In the genomic region with DNA sequence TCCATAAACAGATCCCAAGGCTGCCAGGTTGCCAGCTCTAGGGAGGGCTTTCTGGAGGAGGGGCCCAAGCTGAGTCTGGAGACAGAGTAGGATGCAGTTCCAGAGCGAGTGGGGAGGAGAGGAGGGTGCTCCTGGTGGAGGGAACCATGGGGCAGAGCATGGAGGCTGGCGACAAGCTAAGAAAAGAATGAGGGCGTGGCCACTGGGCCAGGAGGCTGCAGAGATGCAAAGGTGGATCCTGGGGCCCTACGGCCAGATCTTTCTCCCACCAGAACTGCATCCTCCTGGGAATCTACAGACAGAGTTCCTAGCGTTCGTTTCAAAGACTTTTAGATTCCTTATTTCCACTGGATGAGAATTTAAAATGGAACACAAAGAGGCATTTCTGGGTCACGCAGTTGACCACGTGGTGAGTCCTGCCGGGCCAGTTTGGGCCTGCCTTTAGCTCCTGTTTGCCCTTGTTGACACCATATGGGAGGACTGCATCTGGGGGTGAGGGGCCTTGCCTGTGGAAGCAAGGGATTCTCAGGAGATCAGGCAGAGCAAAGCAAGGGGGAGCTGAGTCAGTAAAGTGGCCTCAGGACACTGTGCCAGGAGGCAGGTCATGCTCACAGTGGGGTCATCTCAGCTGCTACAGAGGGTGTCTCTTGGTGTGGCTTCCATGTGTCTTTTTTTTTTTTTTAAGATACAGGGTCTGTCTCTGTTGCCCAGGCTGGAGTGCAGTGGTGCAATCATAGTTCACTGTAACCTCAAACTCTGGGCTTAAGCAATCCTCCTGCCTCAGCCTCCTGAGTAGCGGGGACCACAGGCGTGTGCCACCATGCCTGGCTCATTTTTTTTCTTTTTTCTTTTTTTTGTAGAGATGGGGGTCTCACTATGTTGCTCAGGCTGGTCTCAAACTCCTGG, we compare ENCODE assay signal across 1 cellular context.
TF ChIP-seq lines count a peak whose summit lies in the region.

No MANE protein-coding gene starts in this region.

TF ChIP-seq in IMR-90, 13 proteins besides CTCF, POLR2A, EP300 and RAD21 (continued from another document):
- TF ChIP-seq MAZ (IDR thresholded peaks at IDR 0.05; ENCODE audit: borderline replicate concordance, low read depth, low read length) = no peak
- no peak for TF ChIP-seq BHLHE40 (IDR thresholded peaks at IDR 0.05; ENCODE audit: low read depth, low read length)
- no peak for TF ChIP-seq RFX5 (IDR thresholded peaks at IDR 0.05; ENCODE audit: low read depth, low read length)
